ENCODE assay signal across 8 cellular contexts in the genomic region with DNA sequence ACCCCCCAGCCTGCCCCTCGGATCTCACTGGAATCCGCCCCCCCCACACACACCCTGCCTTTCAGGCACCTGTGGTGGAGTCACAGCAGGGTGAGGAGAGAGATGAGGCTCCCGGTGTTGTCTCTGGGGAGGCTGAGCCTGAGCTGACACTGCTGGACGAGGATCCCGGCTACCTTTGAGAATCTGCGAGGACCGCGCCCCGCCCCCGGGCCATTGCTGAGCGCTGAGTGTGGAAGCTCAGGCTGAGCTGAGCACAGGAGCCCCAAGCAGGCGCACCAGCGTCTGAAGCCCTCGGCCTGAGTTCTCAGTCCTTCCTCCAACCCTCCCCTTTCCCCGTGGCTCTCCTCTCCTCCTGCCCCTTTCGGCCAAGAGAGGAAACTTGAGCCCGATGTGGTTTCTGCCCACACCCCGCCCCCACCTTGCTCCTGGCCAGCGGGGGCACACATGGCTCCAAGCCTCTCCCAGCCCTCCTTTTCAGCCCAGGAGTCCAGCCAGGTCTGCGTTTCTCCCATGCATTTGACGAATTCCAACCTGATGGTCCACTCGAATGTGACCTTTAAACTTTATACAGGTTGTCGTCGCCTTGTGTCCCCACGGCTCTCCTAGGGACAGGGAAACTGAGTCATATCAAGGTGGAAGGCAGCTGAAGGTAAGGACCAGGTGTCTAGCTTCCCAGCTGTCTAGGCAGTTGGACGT. TPM values are rescaled to one million over a fixed set of nuclear protein-coding genes. Genes with fewer than 3 reads are reported as not detected.
DNase-seq lines count a peak whose midpoint lies in the region; ATAC-seq and TF ChIP-seq lines count a peak whose summit lies in the region.

A gene (minus strand): TSS at position 284 of the 696 bp plus-strand sequence. CDS start 5,767 bp downstream, outside the sequence.

- peaks cover 66% of the 10 kb centered on the region for H3K27me3 ChIP-seq in gastroesophageal sphincter

- no peak for TF ChIP-seq EP300 in gastroesophageal sphincter (IDR thresholded peaks at IDR 0.05)

- peaks cover 0 to 11% (median 8%) of the 10 kb centered on the region in 3 donors for H3K4me1 ChIP-seq in gastroesophageal sphincter

- WGBS in gastroesophageal sphincter (ENCODE audit: low coverage in 1 of 2), 2 donors, result 1 to 3% methylated on average over 9 to 12 of the region's 26 CpGs

- peak; percentile 54 for ATAC-seq in gastroesophageal sphincter
- peak; percentile 65 for ATAC-seq in omental fat pad (ENCODE audit: low FRiP score)
- no peak for ATAC-seq in HG03025 (IDR thresholded peaks at IDR 0.05; ENCODE audit: low FRiP score, unreplicated experiment)

- no peaks in the 10 kb centered on the region for H3K36me3 ChIP-seq in gastroesophageal sphincter

- H3K4me3 Mint-ChIP-seq in activated T-cell treated with anti-CD3 and anti-CD28 coated beads, Interleukin-2, amount 50 U/mL, for 24 hours, result peak within 1 kb of the TSS; percentile 25

- no peaks in the 10 kb centered on the region for H3K36me3 Mint-ChIP-seq in activated T-cell treated with anti-CD3 and anti-CD28 coated beads, Interleukin-2, amount 50 U/mL, for 24 hours (ENCODE audit: low read depth)

- DNase-seq in NCI-H82 (lab: John Stamatoyannopoulos, UW) (peak; percentile 72), NCI-H82 treated with DMSO at 0.1 percent for 48 hours (lab: John Stamatoyannopoulos, UW; ENCODE audit: unreplicated experiment) (no peak), NCI-H2107 (lab: John Stamatoyannopoulos, UW) (peak; percentile 55), omental fat pad (ENCODE audit: low spot score) (peak; percentile 52), NAMALWA (ENCODE audit: low spot score) (no peak)
- DNase-seq in activated T-cell treated with anti-CD3 and anti-CD28 coated beads, Interleukin-2, amount 50 U/mL, for 24 hours, result peak; percentile 52

- H3K9me3 ChIP-seq in gastroesophageal sphincter, result no peaks in the 10 kb centered on the region

- H3K27me3 Mint-ChIP-seq in activated T-cell treated with anti-CD3 and anti-CD28 coated beads, Interleukin-2, amount 50 U/mL, for 24 hours, result peaks cover 61% of the 10 kb centered on the region

- H3K4me3 ChIP-seq in gastroesophageal sphincter, result peak within 1 kb of the TSS in 1 of 2 donors; percentile 25

- no peak within 1 kb of the TSS for H3K27ac ChIP-seq in gastroesophageal sphincter

- TF ChIP-seq CTCF in gastroesophageal sphincter (IDR thresholded peaks at IDR 0.05), result no peak
- no peak for TF ChIP-seq CTCF in omental fat pad (IDR thresholded peaks at IDR 0.05)

- H3K27ac Mint-ChIP-seq in activated T-cell treated with anti-CD3 and anti-CD28 coated beads, Interleukin-2, amount 50 U/mL, for 24 hours, result no peak within 1 kb of the TSS

- H3K4me1 Mint-ChIP-seq in activated T-cell treated with anti-CD3 and anti-CD28 coated beads, Interleukin-2, amount 50 U/mL, for 24 hours (ENCODE audit: low read depth), result peaks cover 25% of the 10 kb centered on the region

- TF ChIP-seq POLR2A in gastroesophageal sphincter (IDR thresholded peaks at IDR 0.05), result no peak

- H3K9me3 Mint-ChIP-seq in activated T-cell treated with anti-CD3 and anti-CD28 coated beads, Interleukin-2, amount 50 U/mL, for 24 hours, result no peaks in the 10 kb centered on the region

RNA-seq across cellular contexts. Expression of the gene that starts here (rescaled TPM):
- total RNA-seq in gastroesophageal sphincter, result 1 to 10 TPM in 1 of 4 donors, under 1 TPM in 2, not detected in 1; 0.37 to 1.6 (median 0.77) TPM
- 10 to 100 TPM in 1 of 4 donors, 1 to 10 TPM in 2, under 1 TPM in 1; 0.72 to 16.9 (median 2.1) TPM for total RNA-seq in omental fat pad

Comparison
In these comparisons a context has a peak if more than half of its experiments do, and no peak if none do; other contexts are left out.
1. DNase-seq: peak in NCI-H82 (single experiment), NCI-H2107 (single experiment), activated T-cell treated with anti-CD3 and anti-CD28 coated beads, Interleukin-2, amount 50 U/mL, for 24 hours (single experiment) and omental fat pad (single experiment); none in NCI-H82 treated with DMSO at 0.1 percent for 48 hours (single experiment) and NAMALWA (single experiment).